17 cellular contexts compared by ENCODE assay signal in the genomic region with DNA sequence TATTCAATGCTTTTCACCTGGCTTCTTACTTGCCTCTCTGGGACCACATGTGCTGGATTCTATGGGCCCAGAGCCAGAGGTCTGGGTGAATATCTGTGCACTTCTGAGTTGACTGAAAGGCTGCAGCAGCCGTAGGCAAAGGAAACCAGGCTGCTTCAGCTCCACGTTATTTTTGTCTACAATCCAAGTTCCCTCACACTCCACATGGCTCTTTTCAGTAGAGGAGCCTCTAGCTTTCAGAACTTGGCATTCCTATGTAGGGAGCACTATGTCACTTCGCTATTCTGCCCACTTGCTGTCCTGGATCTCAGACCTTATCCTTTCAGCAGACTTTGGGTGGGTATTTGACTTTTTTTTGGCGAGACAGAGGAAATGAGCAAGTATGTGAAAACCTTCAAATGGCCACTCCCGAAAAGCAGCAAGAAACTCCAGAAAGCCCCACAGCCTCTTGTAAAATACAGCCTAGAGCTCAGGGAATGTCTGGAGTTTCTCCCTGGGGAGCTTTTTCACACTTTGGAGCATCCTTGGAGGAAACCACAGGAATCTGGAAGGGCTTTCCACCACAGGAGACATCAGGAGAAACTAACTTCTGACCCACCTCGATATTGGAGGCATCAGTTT.
DNase-seq lines count a peak whose midpoint lies in the region; ATAC-seq and TF ChIP-seq lines count a peak whose summit lies in the region.
"Had no signal": no experiment of that assay in that cellular context is flagged by ENCODE, and none has a peak within 500 bp of the region (broad histone marks: within the 10 kb centered on the region; RNA-seq: fewer than 3 reads in every experiment).

No MANE protein-coding gene starts in this region.

- no peaks in the 10 kb centered on the region for H3K9me2 ChIP-seq in MM.1S (replicated peaks; ENCODE audit: insufficient read depth, low read length)

- H3K27me3 Mint-ChIP-seq in activated CD8-positive, alpha-beta memory T cell treated with anti-CD3 and anti-CD28 coated beads, Interleukin-2, amount 10 ng/mL, durations not matched to agents 7 days and 5 days, result peaks cover 7% of the 10 kb centered on the region

- H3K27ac ChIP-seq in right atrium auricular region (peak overlapping the region; percentile 47 to 61), skin epidermis (peak overlapping the region in 14 of 21 experiments; percentile 2 to 76 (median 48)), foreskin keratinocyte (no peak overlapping the region), MM.1S (ENCODE audit: low read length) (no peak overlapping the region)

- CTCF ChIA-PET in activated CD8-positive, alpha-beta memory T cell treated with anti-CD3 and anti-CD28 coated beads, Interleukin-2, amount 10 ng/mL, durations not matched to agents 7 days and 5 days (lab: Charles Lee), result no interaction called here

- no peak overlapping the region for H2AFZ ChIP-seq in MM.1S (ENCODE audit: low read length)

- in situ Hi-C loops in astrocyte of the spinal cord (cut with HindIII; ENCODE audit: low sequenced_read_pairs), result no loop called here

- H3K9ac ChIP-seq in MM.1S (ENCODE audit: low read length), result no peak overlapping the region

- H3K4me2 ChIP-seq in MM.1S (ENCODE audit: low read depth, low read length), result no peak overlapping the region

- H3K4me1 ChIP-seq in right atrium auricular region (peaks cover 0 to 11% of the 10 kb centered on the region in 2 donors), foreskin keratinocyte (peaks cover 9% of the 10 kb centered on the region), MM.1S (ENCODE audit: low read length) (0 out of 2 replicates have a peak, but pooled peaks cover 3% of the 10 kb centered on the region)

- H3K4me3 ChIP-seq in astrocyte of the spinal cord (ENCODE audit: low read depth, low read length) (no peak overlapping the region), right atrium auricular region (no peak overlapping the region), skin epidermis (no peak overlapping the region), MM.1S (ENCODE audit: low read length) (no peak overlapping the region)

- H3K27me3 ChIP-seq in right atrium auricular region (no peaks in the 10 kb centered on the region), foreskin keratinocyte (no peaks in the 10 kb centered on the region), MM.1S (replicated peaks; ENCODE audit: insufficient read depth, low read length) (no peaks in the 10 kb centered on the region)

- no peak overlapping the region for H3K27ac Mint-ChIP-seq in activated CD8-positive, alpha-beta memory T cell treated with anti-CD3 and anti-CD28 coated beads, Interleukin-2, amount 10 ng/mL, durations not matched to agents 7 days and 5 days
- H3K27ac Mint-ChIP-seq: activated T-cell treated with anti-CD3 and anti-CD28 coated beads, Interleukin-2, amount 50 U/mL, for 24 hours; stimulated activated memory B cell treated with anti-CD40 and anti-IgM and Interleukin-4, amounts not matched to agents 10 μg/mL and 1 μg/mL and 100 μg/mL, for 72 hours had no signal

- H4K20me1 ChIP-seq in MM.1S (ENCODE audit: insufficient read depth, low read length), result no peaks in the 10 kb centered on the region

- H3K79me2 ChIP-seq in MM.1S (ENCODE audit: low read length), result no peaks in the 10 kb centered on the region

- TF ChIP-seq CTCF in astrocyte of the spinal cord (IDR thresholded peaks at IDR 0.05; ENCODE audit: low read depth, low read length) (no peak), right atrium auricular region (IDR thresholded peaks at IDR 0.05) (no peak), foreskin keratinocyte (conservative IDR thresholded peaks at IDR 0.05) (no peak), MM.1S (IDR thresholded peaks at IDR 0.05; ENCODE audit: low read length) (no peak)

- H3K4me3 Mint-ChIP-seq in activated CD8-positive, alpha-beta memory T cell treated with anti-CD3 and anti-CD28 coated beads, Interleukin-2, amount 10 ng/mL, durations not matched to agents 7 days and 5 days, result no peak overlapping the region
- H3K4me3 Mint-ChIP-seq: activated T-cell treated with anti-CD3 and anti-CD28 coated beads, Interleukin-2, amount 50 U/mL, for 24 hours; stimulated activated memory B cell treated with anti-CD40 and anti-IgM and Interleukin-4, amounts not matched to agents 10 μg/mL and 1 μg/mL and 100 μg/mL, for 72 hours had no signal

- peaks cover 15% of the 10 kb centered on the region for H3K36me3 ChIP-seq in right atrium auricular region
- H3K36me3 ChIP-seq in MM.1S (replicated peaks; ENCODE audit: insufficient read depth, low read length), result no peaks in the 10 kb centered on the region

- DNase-seq in EL, result peak; percentile 91
- DNase-seq in astrocyte of the spinal cord (ENCODE audit: low read depth, low spot score), result peak; percentile 66
- no peak for DNase-seq in right atrium auricular region (ENCODE audit: low spot score)
- no peak for DNase-seq in activated CD8-positive, alpha-beta memory T cell treated with anti-CD3 and anti-CD28 coated beads, Interleukin-2, amount 10 ng/mL, durations not matched to agents 7 days and 5 days
- no peak for DNase-seq in foreskin keratinocyte
- DNase-seq in MM.1S, result no peak
- DNase-seq: activated CD4-positive, CD25-positive, alpha-beta regulatory T cell treated with anti-CD3 and anti-CD28 coated beads, Interleukin-2, amount 50 U/mL, for 72 hours; activated T-cell treated with anti-CD3 and anti-CD28 coated beads, Interleukin-2, amount 50 U/mL, for 24 hours; amniotic stem cell; effector CD8-positive, alpha-beta T cell; head of caudate nucleus; NCI-H226; stimulated activated CD4-positive, alpha-beta T cell treated with anti-CD3 and anti-CD28 coated beads, Interleukin-2, amount 100 ng/mL, for 48 hours had no signal

- no peaks in the 10 kb centered on the region for H3K9me3 ChIP-seq in right atrium auricular region
- no peaks in the 10 kb centered on the region for H3K9me3 ChIP-seq in MM.1S (replicated peaks; ENCODE audit: insufficient read depth, low read length)

- no peaks in the 10 kb centered on the region for H3K4me1 Mint-ChIP-seq in activated CD8-positive, alpha-beta memory T cell treated with anti-CD3 and anti-CD28 coated beads, Interleukin-2, amount 10 ng/mL, durations not matched to agents 7 days and 5 days
- H3K4me1 Mint-ChIP-seq: stimulated activated memory B cell treated with anti-CD40 and anti-IgM and Interleukin-4, amounts not matched to agents 10 μg/mL and 1 μg/mL and 100 μg/mL, for 72 hours had no signal

- no peak for ATAC-seq in activated CD8-positive, alpha-beta memory T cell treated with anti-CD3 and anti-CD28 coated beads, Interleukin-2, amount 10 ng/mL, durations not matched to agents 7 days and 5 days
- ATAC-seq in foreskin keratinocyte (no peak), GM21423 (IDR thresholded peaks at IDR 0.05; ENCODE audit: unreplicated experiment) (no peak)
- ATAC-seq: HCT116; stimulated activated memory B cell treated with anti-CD40 and anti-IgM and Interleukin-4, amounts not matched to agents 10 μg/mL and 1 μg/mL and 100 μg/mL, for 72 hours had no signal

- H3K9me3 Mint-ChIP-seq in activated CD8-positive, alpha-beta memory T cell treated with anti-CD3 and anti-CD28 coated beads, Interleukin-2, amount 10 ng/mL, durations not matched to agents 7 days and 5 days (ENCODE audit: low read depth), result no peaks in the 10 kb centered on the region
- H3K9me3 Mint-ChIP-seq: activated T-cell treated with anti-CD3 and anti-CD28 coated beads, Interleukin-2, amount 50 U/mL, for 24 hours; stimulated activated memory B cell treated with anti-CD40 and anti-IgM and Interleukin-4, amounts not matched to agents 10 μg/mL and 1 μg/mL and 100 μg/mL, for 72 hours had no signal

- H3F3A ChIP-seq in MM.1S (ENCODE audit: insufficient read depth, low read length), result no peaks in the 10 kb centered on the region

- no peaks in the 10 kb centered on the region for H3K36me3 Mint-ChIP-seq in activated CD8-positive, alpha-beta memory T cell treated with anti-CD3 and anti-CD28 coated beads, Interleukin-2, amount 10 ng/mL, durations not matched to agents 7 days and 5 days
- H3K36me3 Mint-ChIP-seq: stimulated activated memory B cell treated with anti-CD40 and anti-IgM and Interleukin-4, amounts not matched to agents 10 μg/mL and 1 μg/mL and 100 μg/mL, for 72 hours had no signal

Comparison
In these comparisons a context has a peak if more than half of its experiments do, and no peak if none do; other contexts are left out.
1. DNase-seq: peak in EL (single experiment) and astrocyte of the spinal cord (single experiment); none in right atrium auricular region (single experiment), activated CD8-positive, alpha-beta memory T cell treated with anti-CD3 and anti-CD28 coated beads, Interleukin-2, amount 10 ng/mL, durations not matched to agents 7 days and 5 days (single experiment), foreskin keratinocyte (0 of 2) and MM.1S (single experiment).
2. H3K27ac ChIP-seq: peak in right atrium auricular region (2 of 2) and skin epidermis (14 of 21); none in foreskin keratinocyte (single experiment) and MM.1S (single experiment).